ENCODE assay signal across 8 cellular contexts in the genomic region with DNA sequence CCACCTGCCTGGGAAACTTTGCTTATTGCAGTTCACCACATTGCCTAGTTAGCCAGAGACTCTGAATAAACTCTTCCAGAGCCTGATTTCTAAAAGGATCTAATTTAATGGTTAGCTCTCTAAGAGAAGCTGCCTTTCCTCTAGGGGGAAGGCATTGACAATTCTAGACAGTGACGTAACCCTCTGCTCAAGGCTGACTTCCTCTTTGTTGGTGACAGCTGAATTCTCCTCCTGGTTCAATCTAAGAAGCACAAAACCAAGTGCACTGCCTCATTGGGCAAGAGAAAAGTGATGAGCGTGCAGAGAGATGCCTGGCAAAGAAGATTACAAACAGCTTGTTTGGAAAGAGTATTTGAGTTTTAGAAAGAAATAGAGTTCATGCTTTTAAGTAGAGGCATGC.
DNase-seq lines count a peak whose midpoint lies in the region; ATAC-seq and TF ChIP-seq lines count a peak whose summit lies in the region.

No MANE protein-coding gene starts in this region.

- BruUV-seq in A673 (replicated peaks; lab: Mats Ljungman, UMichigan): no TSS peak

- H3K4me1 ChIP-seq in A673 (ENCODE audit: insufficient read depth, low read length, poor library complexity, severe bottlenecking) (no peaks in the 10 kb centered on the region), mesenchymal stem cell (ENCODE audit: control insufficient read depth, insufficient read depth, low read depth, low read length) (no peaks in the 10 kb centered on the region), suprapubic skin (no peaks in the 10 kb centered on the region)

- H3K4me3 ChIP-seq in A673 (ENCODE audit: low read depth, low read length, poor library complexity, severe bottlenecking): no peak overlapping the region
- H3K4me3 ChIP-seq in SK-N-MC: 0 out of 2 replicates have a peak overlapping the region, but pooled peaks have one; percentile 16
- no peak overlapping the region for H3K4me3 ChIP-seq in mesenchymal stem cell (ENCODE audit: insufficient read depth in 1 of 2, low read depth in 1 of 2, low read length in 2 of 2)
- no peak overlapping the region for H3K4me3 ChIP-seq in suprapubic skin

- no peak overlapping the region for H2BK120ac ChIP-seq in mesenchymal stem cell (ENCODE audit: low read depth, low read length)

- no peaks in the 10 kb centered on the region for H3K36me3 ChIP-seq in A673 (ENCODE audit: insufficient read depth, low read length, poor library complexity, severe bottlenecking)
- H3K36me3 ChIP-seq in SK-N-MC (ENCODE audit: insufficient read depth, low read length): no peaks in the 10 kb centered on the region
- H3K36me3 ChIP-seq in mesenchymal stem cell (ENCODE audit: control insufficient read depth in 1 of 2, insufficient read depth in 2 of 2, low read depth in 1 of 2, low read length in 2 of 2): no peaks in the 10 kb centered on the region
- no peaks in the 10 kb centered on the region for H3K36me3 ChIP-seq in suprapubic skin

- H2AFZ ChIP-seq in mesenchymal stem cell (ENCODE audit: low read depth, low read length): no peak overlapping the region

- H3K27me3 ChIP-seq in A673 (replicated peaks; ENCODE audit: insufficient read depth, low read depth, low read length, poor library complexity) (peaks cover 19% of the 10 kb centered on the region), mesenchymal stem cell (ENCODE audit: control insufficient read depth in 1 of 2, insufficient read depth in 1 of 2, low read length in 2 of 2) (no peaks in the 10 kb centered on the region), suprapubic skin (no peaks in the 10 kb centered on the region)

- H4K91ac ChIP-seq in mesenchymal stem cell (ENCODE audit: low read length): no peak overlapping the region

- CTCF ChIA-PET in A673 (lab: Charles Lee): no interaction called here

- H2AK5ac ChIP-seq in mesenchymal stem cell (ENCODE audit: low read length, severe bottlenecking): no peak overlapping the region

- H3K18ac ChIP-seq in mesenchymal stem cell (ENCODE audit: low read depth in 1 of 2, low read length in 2 of 2): no peak overlapping the region

- H3K9ac ChIP-seq in SK-N-MC (ENCODE audit: insufficient read length) (no peak overlapping the region), mesenchymal stem cell (ENCODE audit: low read length) (no peak overlapping the region)

- H3K27ac ChIP-seq in A673 (ENCODE audit: low read depth, low read length, poor library complexity, severe bottlenecking) (no peak overlapping the region), SK-N-MC (no peak overlapping the region), mesenchymal stem cell (ENCODE audit: low read length, poor library complexity, severe bottlenecking) (no peak overlapping the region), suprapubic skin (no peak overlapping the region)

- H3K9me3 ChIP-seq in A673 (ENCODE audit: low read depth, low read length, poor library complexity, severe bottlenecking): no peaks in the 10 kb centered on the region
- H3K9me3 ChIP-seq in SK-N-MC (ENCODE audit: low read depth, low read length): no peaks in the 10 kb centered on the region
- H3K9me3 ChIP-seq in mesenchymal stem cell (ENCODE audit: control insufficient read depth, low read length): no peaks in the 10 kb centered on the region
- no peaks in the 10 kb centered on the region for H3K9me3 ChIP-seq in suprapubic skin

- no peak overlapping the region for H2BK5ac ChIP-seq in mesenchymal stem cell (ENCODE audit: low read depth, low read length, poor library complexity, severe bottlenecking)

- DNase-seq in A673 (ENCODE audit: low spot score) (peak; percentile 46), SK-N-MC (ENCODE audit: low read depth, low spot score) (peak; percentile 57), mesenchymal stem cell (peak; percentile 16), suprapubic skin (ENCODE audit: low spot score in 2 of 2) (no peak), NCI-H82 (lab: John Stamatoyannopoulos, UW) (no peak)
- DNase-seq in stimulated activated CD4-positive, alpha-beta T cell treated with anti-CD3 and anti-CD28 coated beads, Interleukin-1b, Interleukin-23, amount 100 ng/mL, for 48 hours: no peak

- no peak overlapping the region for H3K4ac ChIP-seq in mesenchymal stem cell (ENCODE audit: low read depth in 1 of 2, low read length in 2 of 2)

- TF ChIP-seq EP300 in suprapubic skin (IDR thresholded peaks at IDR 0.05): no peak

- H3K79me1 ChIP-seq in mesenchymal stem cell (replicated peaks; ENCODE audit: low read length, poor library complexity, severe bottlenecking): no peaks in the 10 kb centered on the region

- TF ChIP-seq CTCF in A673 (conservative IDR thresholded peaks at IDR 0.05; ENCODE audit: low read depth, low read length) (no peak), suprapubic skin (IDR thresholded peaks at IDR 0.05) (no peak)

- H4K8ac ChIP-seq in mesenchymal stem cell (ENCODE audit: low read length): no peak overlapping the region

- no peak overlapping the region for H3K23ac ChIP-seq in mesenchymal stem cell (ENCODE audit: low read length in 2 of 2)

- 86% methylated on average over 2 of the region's 2 CpGs for WGBS in mesenchymal stem cell
- WGBS in suprapubic skin: 33% methylated on average over 2 of the region's 2 CpGs

- peak; percentile 79 for ATAC-seq in GM19025 (IDR thresholded peaks at IDR 0.05; ENCODE audit: low read depth, unreplicated experiment)
- peak; percentile 84 for ATAC-seq in HG03064 (IDR thresholded peaks at IDR 0.05; ENCODE audit: low read depth, unreplicated experiment)

- no peak overlapping the region for H3K4me2 ChIP-seq in mesenchymal stem cell (ENCODE audit: low read length, poor library complexity, severe bottlenecking)

- H3K14ac ChIP-seq in mesenchymal stem cell (ENCODE audit: low read length in 2 of 2): no peak overlapping the region

- TF ChIP-seq POLR2A in suprapubic skin (IDR thresholded peaks at IDR 0.05): no peak

- no peak overlapping the region for H2BK12ac ChIP-seq in mesenchymal stem cell (ENCODE audit: low read length in 2 of 2)

- no peak overlapping the region for H2BK15ac ChIP-seq in mesenchymal stem cell (ENCODE audit: low read depth, poor library complexity, severe bottlenecking)

- POLR2A ChIA-PET in A673 (lab: Charles Lee; ENCODE audit: low non-redundant PET): no interaction called here

- intact Hi-C loops in A673 (cut with micrococcal nuclease; ENCODE audit: unreplicated experiment): no loop called here

Comparison
In these comparisons a context has a peak if more than half of its experiments do, and no peak if none do; other contexts are left out.
1. DNase-seq: peak in A673 (single experiment), SK-N-MC (single experiment) and mesenchymal stem cell (single experiment); none in suprapubic skin (0 of 2), stimulated activated CD4-positive, alpha-beta T cell treated with anti-CD3 and anti-CD28 coated beads, Interleukin-1b, Interleukin-23, amount 100 ng/mL, for 48 hours (single experiment) and NCI-H82 (single experiment).